ENCODE assay signal across 9 cellular contexts in genomic region chr15:100759698-100760356, GRCh38.
A peak's percentile ranks its signal among the peaks of the same experiment; 100 is the strongest.
DNase-seq lines count a peak whose midpoint lies in the region; ATAC-seq and TF ChIP-seq lines count a peak whose summit lies in the region.
"Had no signal": no experiment of that assay in that cellular context is flagged by ENCODE, and none has a peak within 500 bp of the region (broad histone marks: within the 10 kb centered on the region; RNA-seq: fewer than 3 reads in every experiment).

No MANE protein-coding gene starts in this region.

- no peaks in the 10 kb centered on the region for H4K20me1 ChIP-seq in GM23338 (replicated peaks; ENCODE audit: insufficient read depth)
- no peaks in the 10 kb centered on the region for H4K20me1 ChIP-seq in SK-N-SH (ENCODE audit: insufficient read depth)

- H3K9me3 ChIP-seq in SK-N-SH: peaks cover 8% of the 10 kb centered on the region; the same call in 1 of the 2 replicates
- H3K9me3 ChIP-seq in tibial artery: no peaks in the 10 kb centered on the region

- H3K9me2 ChIP-seq in GM23338 (ENCODE audit: insufficient read depth) (no peaks in the 10 kb centered on the region), SK-N-SH (no peaks in the 10 kb centered on the region)

- no peak overlapping the region for H3K27ac Mint-ChIP-seq in GM23338
- H3K27ac Mint-ChIP-seq in activated naive CD4-positive, alpha-beta T cell treated with anti-CD3 and anti-CD28 coated beads for 36 hours: no peak overlapping the region

- WGBS in SK-N-SH (ENCODE audit: low lambda C conversion rate): 11% methylated on average over 10 of the region's 12 CpGs

- no peak overlapping the region for H3K9ac ChIP-seq in SK-N-SH

- H3K79me2 ChIP-seq in GM23338 (replicated peaks; ENCODE audit: insufficient read depth) (no peaks in the 10 kb centered on the region), SK-N-SH (ENCODE audit: insufficient read depth) (no peaks in the 10 kb centered on the region)

- no peak for TF ChIP-seq RAD21 in SK-N-SH (IDR thresholded peaks at IDR 0.05; ENCODE audit: low read length)

- no peaks in the 10 kb centered on the region for H3K27me3 ChIP-seq in GM23338 (ENCODE audit: insufficient read depth)
- no peaks in the 10 kb centered on the region for H3K27me3 ChIP-seq in SK-N-SH (ENCODE audit: insufficient read depth)
- H3K27me3 ChIP-seq in tibial artery: peaks cover 0 to 4% of the 10 kb centered on the region in 2 donors

- H3K4me1 ChIP-seq in GM23338 (ENCODE audit: insufficient read depth): no peaks in the 10 kb centered on the region; the same call in 1 of the 2 replicates
- peaks cover 5 to 47% of the 10 kb centered on the region in 2 experiments; a peak in 3 of 4 replicates for H3K4me1 ChIP-seq in SK-N-SH (ENCODE audit: control insufficient read depth in 1 of 2, insufficient read depth in 2 of 2, low read depth in 1 of 2, low read length in 1 of 2)
- H3K4me1 ChIP-seq in tibial artery: no peaks in the 10 kb centered on the region

- ATAC-seq in GM23338 (peak; percentile 39; the same call in 2 of the 3 replicates), sciatic nerve (peak; percentile 82), GM18519 (IDR thresholded peaks at IDR 0.05; ENCODE audit: low FRiP score, unreplicated experiment) (no peak)

- TF ChIP-seq CTCF in GM23338 (conservative IDR thresholded peaks at IDR 0.05; ENCODE audit: low read depth in 2 of 2) (no peak), SK-N-SH (IDR thresholded peaks at IDR 0.05) (no peak), fibroblast of pulmonary artery (IDR thresholded peaks at IDR 0.05; ENCODE audit: low read length, missing control alignments) (no peak), tibial artery (IDR thresholded peaks at IDR 0.05) (no peak)

- POLR2A ChIA-PET in SK-N-SH (lab: Yijun Ruan, JAX): no interaction called here

- DNase-seq in GM23338 (ENCODE audit: low spot score): no peak
- peak; percentile 62 for DNase-seq in SK-N-SH
- peak; percentile 34 for DNase-seq in fibroblast of pulmonary artery (ENCODE audit: low read depth)
- no peak for DNase-seq in sciatic nerve (ENCODE audit: low spot score)
- no peak for DNase-seq in tibial artery
- DNase-seq in activated naive CD4-positive, alpha-beta T cell treated with anti-CD3 and anti-CD28 coated beads for 36 hours: no peak
- DNase-seq in NCI-H1092 (lab: John Stamatoyannopoulos, UW): no peak
- DNase-seq: heart left ventricle had no signal

- CTCF ChIA-PET in SK-N-SH (lab: Yijun Ruan, JAX): interaction anchor here (0.8 to 2.8 kb wide), 6 partner anchors 25 to 248 kb away, joined by 3 to 12 read pairs (median 6); no protein-coding TSS in a partner anchor
- CTCF ChIA-PET in activated naive CD4-positive, alpha-beta T cell treated with anti-CD3 and anti-CD28 coated beads for 36 hours (lab: Charles Lee): interaction anchor here (0.6 kb wide), 1 partner anchor 87 kb away, joined by 5 read pairs; no protein-coding TSS in a partner anchor

- H3K27ac ChIP-seq in GM23338 (ENCODE audit: low read depth): no peak overlapping the region
- peak overlapping the region; percentile 75 to 95 for H3K27ac ChIP-seq in SK-N-SH (ENCODE audit: low read depth in 2 of 2, low read length in 1 of 2)
- H3K27ac ChIP-seq in tibial artery: no peak overlapping the region
- H3K27ac ChIP-seq: heart left ventricle had no signal

- H3K27me3 Mint-ChIP-seq in GM23338 (ENCODE audit: insufficient read depth, low read depth, poor library complexity): peaks cover 5% of the 10 kb centered on the region
- H3K27me3 Mint-ChIP-seq in activated naive CD4-positive, alpha-beta T cell treated with anti-CD3 and anti-CD28 coated beads for 36 hours (ENCODE audit: low read depth): peaks cover 23% of the 10 kb centered on the region

- no peaks in the 10 kb centered on the region; the same call in 2 of the 3 replicates for H3K9me3 Mint-ChIP-seq in GM23338
- H3K9me3 Mint-ChIP-seq in activated naive CD4-positive, alpha-beta T cell treated with anti-CD3 and anti-CD28 coated beads for 36 hours: no peaks in the 10 kb centered on the region

- H3K36me3 Mint-ChIP-seq in GM23338 (ENCODE audit: low read depth): no peaks in the 10 kb centered on the region
- H3K36me3 Mint-ChIP-seq in activated naive CD4-positive, alpha-beta T cell treated with anti-CD3 and anti-CD28 coated beads for 36 hours (ENCODE audit: low read depth): no peaks in the 10 kb centered on the region

- peak; percentile 71 to 76 for TF ChIP-seq EP300 in SK-N-SH (IDR thresholded peaks at IDR 0.05; ENCODE audit: borderline replicate concordance in 1 of 2, low read depth in 1 of 2, low read length in 1 of 2)

- intact Hi-C loops in sciatic nerve (cut with DNase I) (no loop called here), tibial artery (cut with DNase I; ENCODE audit: low total_unique reads) (loop anchor here (2.0 kb wide), 1 partner anchor 19 kb away; no protein-coding TSS in a partner anchor)
- intact Hi-C loops in activated naive CD4-positive, alpha-beta T cell treated with anti-CD3 and anti-CD28 coated beads for 36 hours (cut with micrococcal nuclease): no loop called here

- H3K4me3 ChIP-seq in GM23338 (no peak overlapping the region), SK-N-SH (ENCODE audit: low read depth in 2 of 2, low read length in 1 of 2) (peak overlapping the region; percentile 21 to 36; a peak in 2 of 4 replicates), fibroblast of pulmonary artery (replicated peaks; ENCODE audit: low read depth, low read length) (no peak overlapping the region), tibial artery (no peak overlapping the region)
- H3K4me3 ChIP-seq: heart left ventricle had no signal

- H3K36me3 ChIP-seq in GM23338 (ENCODE audit: insufficient read depth) (no peaks in the 10 kb centered on the region), SK-N-SH (replicated peaks in 1 of 2; ENCODE audit: control insufficient read depth in 1 of 2, insufficient read depth in 2 of 2, low read length in 1 of 2) (no peaks in the 10 kb centered on the region), tibial artery (no peaks in the 10 kb centered on the region)
- H3K36me3 ChIP-seq: heart left ventricle had no signal

- H3F3A ChIP-seq in GM23338 (replicated peaks; ENCODE audit: low read depth) (no peaks in the 10 kb centered on the region), SK-N-SH (replicated peaks; ENCODE audit: insufficient read depth) (peaks cover 4% of the 10 kb centered on the region)

- no peak overlapping the region for H3K4me2 ChIP-seq in GM23338
- H3K4me2 ChIP-seq in SK-N-SH: peak overlapping the region; percentile 68

- peaks cover 17% of the 10 kb centered on the region for H3K4me1 Mint-ChIP-seq in GM23338
- H3K4me1 Mint-ChIP-seq in activated naive CD4-positive, alpha-beta T cell treated with anti-CD3 and anti-CD28 coated beads for 36 hours (ENCODE audit: low read depth): peaks cover 4% of the 10 kb centered on the region

- H2AFZ ChIP-seq in GM23338 (peak overlapping the region; percentile 0; the same call in 1 of the 2 replicates), SK-N-SH (ENCODE audit: low read depth) (peak overlapping the region; percentile 67)

- H3K4me3 Mint-ChIP-seq in GM23338: no peak overlapping the region
- no peak overlapping the region for H3K4me3 Mint-ChIP-seq in activated naive CD4-positive, alpha-beta T cell treated with anti-CD3 and anti-CD28 coated beads for 36 hours

TF ChIP-seq in GM23338, 12 proteins besides CTCF, POLR2A, EP300 and RAD21 (continues in another document):
- no peak for TF ChIP-seq EZH2phosphoT487 (IDR thresholded peaks at IDR 0.05; ENCODE audit: unreplicated experiment)
- no peak for TF ChIP-seq CREB1 (CRISPR knock-in tag; IDR thresholded peaks at IDR 0.05; ENCODE audit: low read depth)

TF ChIP-seq in SK-N-SH, 30 proteins besides CTCF, POLR2A, EP300 and RAD21 (continues in another document):
- TF ChIP-seq MEF2A (IDR thresholded peaks at IDR 0.05; ENCODE audit: borderline replicate concordance, low read depth): no peak
- TF ChIP-seq ZBTB33 (IDR thresholded peaks at IDR 0.05; ENCODE audit: borderline replicate concordance, low read depth): no peak
- TF ChIP-seq RFX5 (IDR thresholded peaks at IDR 0.05; ENCODE audit: low read length): no peak
- no peak for TF ChIP-seq IRF3 (IDR thresholded peaks at IDR 0.05; ENCODE audit: low read depth, low read length)
- no peak for TF ChIP-seq ELF1 (IDR thresholded peaks at IDR 0.05)
- TF ChIP-seq NFIC (IDR thresholded peaks at IDR 0.05; ENCODE audit: borderline replicate concordance): peak; percentile 79
- TF ChIP-seq FOXJ3 (CRISPR knock-in tag; IDR thresholded peaks at IDR 0.05): no peak
- no peak; the same call in 1 of the 2 replicates for TF ChIP-seq MXI1 (IDR thresholded peaks at IDR 0.05; ENCODE audit: low read depth, low read length)
- peak; percentile 99 for TF ChIP-seq RCOR1 (IDR thresholded peaks at IDR 0.05; ENCODE audit: low read length)
- peak; percentile 51; the same call in 1 of the 2 replicates for TF ChIP-seq POLR2AphosphoS5 (IDR thresholded peaks at IDR 0.05; ENCODE audit: low read depth, low read length)
- peak; percentile 92 for TF ChIP-seq JUND (IDR thresholded peaks at IDR 0.05)

Comparison
In these comparisons a context has a peak if more than half of its experiments do, and no peak if none do; other contexts are left out.
1. DNase-seq: peak in SK-N-SH (single experiment) and fibroblast of pulmonary artery (single experiment); none in GM23338 (single experiment), sciatic nerve (single experiment), tibial artery (0 of 2), activated naive CD4-positive, alpha-beta T cell treated with anti-CD3 and anti-CD28 coated beads for 36 hours (single experiment) and NCI-H1092 (single experiment).
2. H3K27ac ChIP-seq: peak in SK-N-SH (2 of 2); none in GM23338 (single experiment) and tibial artery (0 of 2).
3. H3K4me3 ChIP-seq: peak in SK-N-SH (2 of 2); none in GM23338 (single experiment), fibroblast of pulmonary artery (single experiment) and tibial artery (0 of 2).